In genomic region chr11:131696584-131697120, GRCh38 we compare ENCODE assay signal across 14 cellular contexts.
"Had no signal": no experiment of that assay in that cellular context is flagged by ENCODE, and none has a peak within 500 bp of the region (broad histone marks: within the 10 kb centered on the region; RNA-seq: fewer than 3 reads in every experiment).

No MANE protein-coding gene starts in this region.

- H3K36me3 ChIP-seq: adrenal gland, cardiac muscle cell, tibial nerve, vagina, WERI-Rb-1 had no signal

- H3K4me3 Mint-ChIP-seq: activated CD8-positive, alpha-beta T cell treated with anti-CD3 and anti-CD28 coated beads for 36 hours; activated naive CD4-positive, alpha-beta T cell treated with anti-CD3 and anti-CD28 coated beads, Interleukin-2, amount 50 U/mL, for 24 hours; activated T-cell treated with anti-CD3 and anti-CD28 coated beads, Interleukin-2, amount 50 U/mL, for 4 hours; endodermal cell; naive thymus-derived CD4-positive, alpha-beta T cell; stimulated activated naive B cell treated with anti-CD40 and anti-IgM and Interleukin-4, amounts not matched to agents 10 μg/mL and 1 μg/mL and 100 μg/mL, for 72 hours had no signal

- H3K4me1 ChIP-seq: adrenal gland, vagina had no signal

- H3K36me3 Mint-ChIP-seq: activated naive CD4-positive, alpha-beta T cell treated with anti-CD3 and anti-CD28 coated beads, Interleukin-2, amount 50 U/mL, for 24 hours; stimulated activated naive B cell treated with anti-CD40 and anti-IgM and Interleukin-4, amounts not matched to agents 10 μg/mL and 1 μg/mL and 100 μg/mL, for 72 hours had no signal

- DNase-seq: activated CD8-positive, alpha-beta T cell treated with anti-CD3 and anti-CD28 coated beads for 36 hours; activated effector memory CD4-positive, alpha-beta T cell treated with Interleukin-2 at 50 U/mL for 16 hours; activated T-cell treated with anti-CD3 and anti-CD28 coated beads, Interleukin-2, amount 50 U/mL, for 4 hours; adrenal gland; dorsolateral prefrontal cortex; endodermal cell; mucosa of descending colon; naive thymus-derived CD4-positive, alpha-beta T cell; stimulated activated naive B cell treated with anti-CD40 and anti-IgM and Interleukin-4, amounts not matched to agents 10 μg/mL and 1 μg/mL and 100 μg/mL, for 72 hours; WERI-Rb-1 had no signal

- H3K27ac ChIP-seq: adrenal gland, cardiac muscle cell, tibial nerve, vagina, WERI-Rb-1 had no signal

- H3K4me3 ChIP-seq: adrenal gland, cardiac muscle cell, dorsolateral prefrontal cortex, mucosa of descending colon, tibial nerve, vagina had no signal

- H3K27ac Mint-ChIP-seq: activated CD8-positive, alpha-beta T cell treated with anti-CD3 and anti-CD28 coated beads for 36 hours; activated naive CD4-positive, alpha-beta T cell treated with anti-CD3 and anti-CD28 coated beads, Interleukin-2, amount 50 U/mL, for 24 hours; endodermal cell; naive thymus-derived CD4-positive, alpha-beta T cell; stimulated activated naive B cell treated with anti-CD40 and anti-IgM and Interleukin-4, amounts not matched to agents 10 μg/mL and 1 μg/mL and 100 μg/mL, for 72 hours had no signal

- H3K27me3 ChIP-seq: dorsolateral prefrontal cortex, vagina had no signal

- H3K9me3 ChIP-seq: adrenal gland, mucosa of descending colon, tibial nerve, vagina had no signal

- H3K9me3 Mint-ChIP-seq: activated CD8-positive, alpha-beta T cell treated with anti-CD3 and anti-CD28 coated beads for 36 hours; activated naive CD4-positive, alpha-beta T cell treated with anti-CD3 and anti-CD28 coated beads, Interleukin-2, amount 50 U/mL, for 24 hours; activated T-cell treated with anti-CD3 and anti-CD28 coated beads, Interleukin-2, amount 50 U/mL, for 4 hours; endodermal cell had no signal
